8 cellular contexts compared by ENCODE assay signal in the genomic region with DNA sequence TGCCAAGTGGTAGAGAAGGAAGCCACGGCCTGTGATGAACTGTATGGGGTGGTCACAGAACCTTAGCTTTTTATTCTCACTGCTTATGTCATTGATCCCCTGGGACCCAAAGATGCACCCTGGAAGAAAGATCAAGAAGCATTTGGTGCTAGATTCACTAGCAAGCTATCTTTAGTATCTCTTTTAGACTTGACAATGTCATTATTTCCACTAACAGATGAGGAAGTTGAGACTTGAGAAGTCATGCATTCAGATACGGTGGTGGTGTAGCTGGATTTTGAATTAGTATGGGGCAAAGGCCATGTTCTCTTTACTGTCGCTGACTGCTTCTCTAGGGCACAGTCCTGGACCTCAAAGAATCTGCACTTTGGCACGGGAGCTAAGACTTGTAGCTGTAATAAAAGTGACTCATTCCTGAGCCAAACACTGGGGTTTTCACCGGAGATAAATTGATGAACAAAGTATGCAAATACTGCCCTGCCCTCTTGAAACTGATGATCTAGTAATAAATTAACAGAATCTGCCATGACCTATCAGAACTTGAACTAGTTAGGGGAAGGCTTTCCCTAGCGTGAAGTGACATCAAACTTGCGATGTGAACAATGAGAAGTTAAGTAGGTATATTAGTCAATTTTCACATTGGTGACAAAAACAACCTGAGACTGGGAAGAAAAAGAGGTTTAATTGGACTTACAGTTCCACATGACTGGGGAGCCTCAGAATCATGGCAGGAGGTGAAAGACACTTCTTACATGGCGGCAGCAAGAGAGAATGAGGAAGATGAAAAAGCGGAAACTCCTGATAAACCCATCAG. TPM values are rescaled to one million over a fixed set of nuclear protein-coding genes. Genes with fewer than 3 reads are reported as not detected.
A peak's percentile ranks its signal among the peaks of the same experiment; 100 is the strongest.
DNase-seq lines count a peak whose midpoint lies in the region; ATAC-seq and TF ChIP-seq lines count a peak whose summit lies in the region.

No MANE protein-coding gene starts in this region.

- H3K4me3 Mint-ChIP-seq in activated B cell treated with CpG ODN at 0.5 μM for 24 hours = peak overlapping the region; percentile 12

- intact Hi-C loops in activated B cell treated with CpG ODN at 0.5 μM for 24 hours (cut with micrococcal nuclease) (loop anchor here (1.0 to 5.0 kb wide), 2 partner anchors 53 to 243 kb away; a partner anchor contains a TSS), esophagus muscularis mucosa (cut with DNase I) (no loop called here), left cardiac atrium (cut with DNase I) (no loop called here)

- TF ChIP-seq EP300 in esophagus muscularis mucosa (IDR thresholded peaks at IDR 0.05) = no peak
- TF ChIP-seq EP300 in suprapubic skin (IDR thresholded peaks at IDR 0.05) = no peak

- CTCF ChIA-PET in activated B cell treated with CpG ODN at 0.5 μM for 24 hours (lab: Charles Lee) = no interaction called here

- no peak for DNase-seq in activated B cell treated with CpG ODN at 0.5 μM for 24 hours
- no peak for DNase-seq in esophagus muscularis mucosa (ENCODE audit: extremely low spot score)
- no peak for DNase-seq in NCI-H2227 (lab: John Stamatoyannopoulos, UW; ENCODE audit: unreplicated experiment)
- DNase-seq in left cardiac atrium = no peak
- no peak for DNase-seq in suprapubic skin (ENCODE audit: low spot score in 2 of 2)

- H3K27me3 Mint-ChIP-seq in activated B cell treated with CpG ODN at 0.5 μM for 24 hours = peaks cover 13% of the 10 kb centered on the region

- H3K4me1 ChIP-seq in BLaER1 treated with 17β-estradiol and CSF1 and Interleukin-3, amounts not matched to agents 10 nM and 100 nM = peaks cover 10 to 22% (median 16%) of the 10 kb centered on the region in 10 experiments; a peak in 18 of 20 replicates
- H3K4me1 ChIP-seq in esophagus muscularis mucosa (peaks cover 0 to 2% (median 1%) of the 10 kb centered on the region in 4 donors), suprapubic skin (no peaks in the 10 kb centered on the region)

- H3K4me3 ChIP-seq in BLaER1 treated with 17β-estradiol and CSF1 and Interleukin-3, amounts not matched to agents 10 nM and 100 nM = no peak overlapping the region
- H3K4me3 ChIP-seq in esophagus muscularis mucosa (no peak overlapping the region), suprapubic skin (no peak overlapping the region)

- TF ChIP-seq POLR2A in esophagus muscularis mucosa (IDR thresholded peaks at IDR 0.05; ENCODE audit: low read depth) = no peak
- TF ChIP-seq POLR2A in suprapubic skin (IDR thresholded peaks at IDR 0.05) = no peak

- peak overlapping the region; percentile 7 to 68 (median 25); a peak in 18 of 22 replicates for H3K4me2 ChIP-seq in BLaER1 treated with 17β-estradiol and CSF1 and Interleukin-3, amounts not matched to agents 10 nM and 100 nM

- no peaks in the 10 kb centered on the region for H4K20me1 ChIP-seq in BLaER1 treated with 17β-estradiol and CSF1 and Interleukin-3, amounts not matched to agents 10 nM and 100 nM

- peaks cover 21% of the 10 kb centered on the region for H3K4me1 Mint-ChIP-seq in activated B cell treated with CpG ODN at 0.5 μM for 24 hours

- no peak overlapping the region for H3K9ac ChIP-seq in BLaER1 treated with 17β-estradiol and CSF1 and Interleukin-3, amounts not matched to agents 10 nM and 100 nM

- H3K36me3 Mint-ChIP-seq in activated B cell treated with CpG ODN at 0.5 μM for 24 hours (ENCODE audit: low read depth) = no peaks in the 10 kb centered on the region

- peak overlapping the region in 3 of 11 experiments; percentile 4 to 38 (median 27); a peak in 3 of 22 replicates for H3K27ac ChIP-seq in BLaER1 treated with 17β-estradiol and CSF1 and Interleukin-3, amounts not matched to agents 10 nM and 100 nM
- H3K27ac ChIP-seq in esophagus muscularis mucosa (replicated peaks in 1 of 4) (no peak overlapping the region), suprapubic skin (no peak overlapping the region)

- no peaks in the 10 kb centered on the region for H3K27me3 ChIP-seq in BLaER1 treated with 17β-estradiol and CSF1 and Interleukin-3, amounts not matched to agents 10 nM and 100 nM
- H3K27me3 ChIP-seq in esophagus muscularis mucosa (peaks cover 0 to 22% (median 4%) of the 10 kb centered on the region in 4 donors), suprapubic skin (peaks cover 13% of the 10 kb centered on the region)

- POLR2A ChIA-PET in activated B cell treated with CpG ODN at 0.5 μM for 24 hours (lab: Charles Lee) = no interaction called here

- peaks cover 11% of the 10 kb centered on the region for H3K9me3 Mint-ChIP-seq in activated B cell treated with CpG ODN at 0.5 μM for 24 hours

- ATAC-seq in GM19452 (IDR thresholded peaks at IDR 0.05; ENCODE audit: unreplicated experiment) (peak; percentile 87), HG03095 (IDR thresholded peaks at IDR 0.05; ENCODE audit: unreplicated experiment) (peak; percentile 82), activated B cell treated with CpG ODN at 0.5 μM for 24 hours (ENCODE audit: low read depth) (peak; percentile 85), left cardiac atrium (no peak)

- peaks cover 7 to 25% (median 13%) of the 10 kb centered on the region in 11 experiments for H3K9me3 ChIP-seq in BLaER1 treated with 17β-estradiol and CSF1 and Interleukin-3, amounts not matched to agents 10 nM and 100 nM (replicated peaks in 1 of 11)
- H3K9me3 ChIP-seq in esophagus muscularis mucosa (no peaks in the 10 kb centered on the region), suprapubic skin (no peaks in the 10 kb centered on the region)

- H3K36me3 ChIP-seq in BLaER1 treated with 17β-estradiol and CSF1 and Interleukin-3, amounts not matched to agents 10 nM and 100 nM = no peaks in the 10 kb centered on the region
- H3K36me3 ChIP-seq in esophagus muscularis mucosa (no peaks in the 10 kb centered on the region), suprapubic skin (no peaks in the 10 kb centered on the region)

- WGBS in esophagus muscularis mucosa = 83% methylated on average over 9 of the region's 9 CpGs
- WGBS in suprapubic skin = 68% methylated on average over 9 of the region's 9 CpGs

- TF ChIP-seq CTCF in activated B cell treated with CpG ODN at 0.5 μM for 24 hours (IDR thresholded peaks at IDR 0.05) (no peak), esophagus muscularis mucosa (IDR thresholded peaks at IDR 0.05) (no peak), suprapubic skin (IDR thresholded peaks at IDR 0.05) (no peak)

- H3K27ac Mint-ChIP-seq in activated B cell treated with CpG ODN at 0.5 μM for 24 hours = peak overlapping the region; percentile 83

RNA-seq across cellular contexts. Expression of a gene that starts 5.4 kb away (rescaled TPM):
- total RNA-seq in activated B cell treated with CpG ODN at 0.5 μM for 24 hours (0.18 TPM in 1 of 2 replicates, not detected in the other), esophagus muscularis mucosa (not detected), left cardiac atrium (under 1 TPM; 0.29 to 0.50 TPM), suprapubic skin (1 to 10 TPM in 3 of 4 donors, under 1 TPM in 1; 0.16 to 2.6 (median 1.6) TPM)

Comparison
In these comparisons a context has a peak if more than half of its experiments do, and no peak if none do; other contexts are left out.
1. ATAC-seq: peak in GM19452 (single experiment), HG03095 (single experiment) and activated B cell treated with CpG ODN at 0.5 μM for 24 hours (single experiment); none in left cardiac atrium (0 of 2).